8 cellular contexts compared by ENCODE assay signal in the genomic region with DNA sequence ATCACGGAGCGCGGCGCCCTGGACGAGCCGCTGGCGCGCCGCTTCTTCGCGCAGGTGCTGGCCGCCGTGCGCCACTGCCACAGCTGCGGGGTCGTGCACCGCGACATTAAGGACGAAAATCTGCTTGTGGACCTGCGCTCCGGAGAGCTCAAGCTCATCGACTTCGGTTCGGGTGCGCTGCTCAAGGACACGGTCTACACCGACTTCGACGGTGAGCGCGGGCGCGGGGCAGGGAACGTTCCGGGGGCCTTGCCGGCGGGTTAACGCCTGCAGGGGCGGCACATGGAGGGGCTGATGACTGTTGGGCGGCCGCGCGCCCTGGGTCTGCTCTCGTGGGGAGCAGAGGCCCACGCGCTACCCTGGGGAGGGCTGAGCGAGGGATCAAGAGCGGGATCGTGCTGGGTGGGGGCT. TPM values are rescaled to one million over a fixed set of nuclear protein-coding genes. Genes with fewer than 3 reads are reported as not detected.
A peak's percentile ranks its signal among the peaks of the same experiment; 100 is the strongest.
DNase-seq lines count a peak whose midpoint lies in the region; ATAC-seq and TF ChIP-seq lines count a peak whose summit lies in the region.

No MANE protein-coding gene starts in this region.

- TF ChIP-seq CTCF in body of pancreas (IDR thresholded peaks at IDR 0.05) (no peak), lower lobe of right lung (IDR thresholded peaks at IDR 0.05) (no peak), upper lobe of left lung (IDR thresholded peaks at IDR 0.05) (peak in 2 of 6 experiments; percentile 3 to 20)

- H3K4me3 Mint-ChIP-seq in activated T-cell treated with anti-CD3 and anti-CD28 coated beads, Interleukin-2, amount 50 U/mL, for 24 hours, result peak overlapping the region; percentile 93

- H3K36me3 ChIP-seq in body of pancreas (replicated peaks in 1 of 2; ENCODE audit: insufficient read depth in 1 of 2, low read depth in 2 of 2), result peaks cover 8 to 10% of the 10 kb centered on the region in 2 donors
- peaks cover 40% of the 10 kb centered on the region for H3K36me3 ChIP-seq in lower lobe of right lung
- H3K36me3 ChIP-seq in upper lobe of left lung, result peaks cover 17 to 44% (median 36%) of the 10 kb centered on the region in 4 donors

- intact Hi-C loops in body of pancreas (cut with DNase I), result no loop called here
- intact Hi-C loops in lower lobe of right lung (cut with DNase I), result no loop called here

- no peak for TF ChIP-seq EP300 in upper lobe of left lung (IDR thresholded peaks at IDR 0.05)

- WGBS in body of pancreas, 2 donors, result 3 to 13% methylated on average over 6 to 47 of the region's 49 CpGs
- 0% methylated on average over 6 of the region's 49 CpGs; no CpG with 5 or more reads in 1 of the 2 donors for WGBS in upper lobe of left lung, 2 donors

- ATAC-seq in body of pancreas, result no peak
- no peak for ATAC-seq in lower lobe of right lung
- ATAC-seq in upper lobe of left lung (ENCODE audit: low FRiP score in 2 of 2), result no peak
- ATAC-seq in HG03520 (IDR thresholded peaks at IDR 0.05; ENCODE audit: unreplicated experiment), result no peak
- no peak for ATAC-seq in GM21528 (IDR thresholded peaks at IDR 0.05; ENCODE audit: low FRiP score, unreplicated experiment)

- TF ChIP-seq POLR2A in body of pancreas (IDR thresholded peaks at IDR 0.05) (peak in 2 of 3 donors; percentile 29 to 38), upper lobe of left lung (IDR thresholded peaks at IDR 0.05) (peak in 1 of 4 donors; percentile 39)

- H3K27me3 Mint-ChIP-seq in activated T-cell treated with anti-CD3 and anti-CD28 coated beads, Interleukin-2, amount 50 U/mL, for 24 hours, result no peaks in the 10 kb centered on the region

- no peak for DNase-seq in activated T-cell treated with anti-CD3 and anti-CD28 coated beads, Interleukin-2, amount 50 U/mL, for 24 hours
- DNase-seq in activated T-cell treated with anti-CD3 and anti-CD28 coated beads, Interleukin-2, amount 50 U/mL, for 48 hours, result no peak
- DNase-seq in body of pancreas (no peak), lower lobe of right lung (peak; percentile 57), upper lobe of left lung (peak; percentile 22 to 90), GM19240 (ENCODE audit: insufficient read length, low spot score) (no peak)

- H3K27me3 ChIP-seq in body of pancreas (no peaks in the 10 kb centered on the region), lower lobe of right lung (ENCODE audit: low read depth) (no peaks in the 10 kb centered on the region), upper lobe of left lung (no peaks in the 10 kb centered on the region)

- H3K36me3 Mint-ChIP-seq in activated T-cell treated with anti-CD3 and anti-CD28 coated beads, Interleukin-2, amount 50 U/mL, for 24 hours (ENCODE audit: low read depth), result peaks cover 40% of the 10 kb centered on the region

- peak overlapping the region; percentile 94 to 98 (median 96) for H3K27ac ChIP-seq in body of pancreas
- H3K27ac ChIP-seq in lower lobe of right lung, result peak overlapping the region; percentile 94
- peak overlapping the region; percentile 95 to 98 (median 96) for H3K27ac ChIP-seq in upper lobe of left lung

- H3K4me1 ChIP-seq in body of pancreas (peaks cover 57% of the 10 kb centered on the region), lower lobe of right lung (peaks cover 68% of the 10 kb centered on the region), upper lobe of left lung (peaks cover 63 to 72% (median 65%) of the 10 kb centered on the region in 4 donors)

- H3K27ac Mint-ChIP-seq in activated T-cell treated with anti-CD3 and anti-CD28 coated beads, Interleukin-2, amount 50 U/mL, for 24 hours, result peak overlapping the region; percentile 96

- no peaks in the 10 kb centered on the region for H3K9me3 Mint-ChIP-seq in activated T-cell treated with anti-CD3 and anti-CD28 coated beads, Interleukin-2, amount 50 U/mL, for 24 hours

- peak overlapping the region; percentile 79 to 81 for H3K4me3 ChIP-seq in body of pancreas
- peak overlapping the region; percentile 95 for H3K4me3 ChIP-seq in lower lobe of right lung
- H3K4me3 ChIP-seq in upper lobe of left lung, result peak overlapping the region; percentile 88 to 98 (median 94)

- no peaks in the 10 kb centered on the region for H3K9me3 ChIP-seq in body of pancreas
- H3K9me3 ChIP-seq in lower lobe of right lung, result no peaks in the 10 kb centered on the region
- no peaks in the 10 kb centered on the region for H3K9me3 ChIP-seq in upper lobe of left lung

- H3K4me1 Mint-ChIP-seq in activated T-cell treated with anti-CD3 and anti-CD28 coated beads, Interleukin-2, amount 50 U/mL, for 24 hours (ENCODE audit: low read depth), result peaks cover 43% of the 10 kb centered on the region

RNA-seq across cellular contexts. Expression of a gene that starts 1.0 kb away (rescaled TPM):
- 10 to 100 TPM; 57.3 to 98.9 TPM for total RNA-seq in body of pancreas
- total RNA-seq in lower lobe of right lung, result 94.7 TPM
- total RNA-seq in upper lobe of left lung, result 100 to 1,000 TPM; 131 to 246 (median 156) TPM

RNA-seq across cellular contexts. Expression of a gene that starts 43.2 kb away (rescaled TPM):
- total RNA-seq in body of pancreas (100 to 1,000 TPM in 1 of 2 donors, 10 to 100 TPM in 1; 73.9 to 201 TPM), lower lobe of right lung (42.7 TPM), upper lobe of left lung (10 to 100 TPM; 31.2 to 72.6 (median 46.9) TPM)

RNA-seq across cellular contexts. Expression of a gene that starts 43.4 kb away (rescaled TPM):
- total RNA-seq in body of pancreas (10 to 100 TPM; 16.2 to 17.9 TPM), lower lobe of right lung (25.9 TPM), upper lobe of left lung (10 to 100 TPM; 14.2 to 32.5 (median 22.3) TPM)

RNA-seq across cellular contexts. Expression of a gene that starts 51.0 kb away (rescaled TPM):
- total RNA-seq in body of pancreas, result not detected
- 0.09 TPM for total RNA-seq in lower lobe of right lung
- under 1 TPM in 1 of 6 donors, not detected in 5; 0.06 TPM for total RNA-seq in upper lobe of left lung

Comparison
In these comparisons a context has a peak if more than half of its experiments do, and no peak if none do; other contexts are left out.
1. DNase-seq: peak in lower lobe of right lung (single experiment) and upper lobe of left lung (2 of 2); none in activated T-cell treated with anti-CD3 and anti-CD28 coated beads, Interleukin-2, amount 50 U/mL, for 24 hours (single experiment), activated T-cell treated with anti-CD3 and anti-CD28 coated beads, Interleukin-2, amount 50 U/mL, for 48 hours (0 of 2), body of pancreas (0 of 4) and GM19240 (single experiment).
2. Peak in every context shown above with its lines, with median percentiles within 50 percentile points of each other: H3K27ac ChIP-seq and H3K4me3 ChIP-seq.